1 cellular context compared by ENCODE assay signal in the genomic region with DNA sequence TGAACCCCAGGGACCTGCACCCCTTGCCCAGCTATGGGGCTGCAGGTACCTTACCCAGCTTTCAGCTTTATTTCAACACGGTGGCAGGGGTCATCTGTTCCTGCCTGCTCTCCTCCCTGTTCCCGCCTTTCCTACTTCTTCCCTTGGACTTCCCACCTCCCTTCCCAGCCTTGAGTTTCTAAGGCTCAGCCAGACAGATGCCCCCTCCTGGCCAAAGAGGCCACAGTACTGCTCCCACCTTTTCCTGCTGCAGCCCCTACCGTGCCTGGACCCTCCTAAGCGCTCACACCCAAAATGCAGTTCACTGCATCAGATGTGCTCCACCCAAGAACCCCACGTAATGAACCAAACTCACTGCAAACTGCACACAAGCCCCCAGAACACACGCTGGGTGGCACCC.
TF ChIP-seq lines count a peak whose summit lies in the region.

No MANE protein-coding gene starts in this region.

TF ChIP-seq in WTC11, 78 proteins besides CTCF, POLR2A, EP300 and RAD21 (continued from another document):
- TF ChIP-seq, protein P1, sequence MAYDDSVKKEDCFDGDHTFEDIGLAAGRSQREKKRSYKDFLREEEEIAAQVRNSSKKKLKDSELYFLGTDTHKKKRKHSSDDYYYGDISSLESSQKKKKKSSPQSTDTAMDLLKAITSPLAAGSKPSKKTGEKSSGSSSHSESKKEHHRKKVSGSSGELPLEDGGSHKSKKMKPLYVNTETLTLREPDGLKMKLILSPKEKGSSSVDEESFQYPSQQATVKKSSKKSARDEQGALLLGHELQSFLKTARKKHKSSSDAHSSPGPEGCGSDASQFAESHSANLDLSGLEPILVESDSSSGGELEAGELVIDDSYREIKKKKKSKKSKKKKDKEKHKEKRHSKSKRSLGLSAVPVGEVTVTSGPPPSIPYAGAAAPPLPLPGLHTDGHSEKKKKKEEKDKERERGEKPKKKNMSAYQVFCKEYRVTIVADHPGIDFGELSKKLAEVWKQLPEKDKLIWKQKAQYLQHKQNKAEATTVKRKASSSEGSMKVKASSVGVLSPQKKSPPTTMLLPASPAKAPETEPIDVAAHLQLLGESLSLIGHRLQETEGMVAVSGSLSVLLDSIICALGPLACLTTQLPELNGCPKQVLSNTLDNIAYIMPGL (CRISPR knock-in tag; IDR thresholded peaks at IDR 0.05) = no peak
- no peak for TF ChIP-seq NR3C1 (CRISPR knock-in tag; conservative IDR thresholded peaks at IDR 0.05; ENCODE audit: low read depth)
TF ChIP-seq in WTC11: peak in this region for 0.
